In genomic region chrY:7697471-7697870, GRCh38 we compare ENCODE assay signal across 25 cellular contexts.
"Had no signal": no experiment of that assay in that cellular context is flagged by ENCODE, and none has a peak within 500 bp of the region (broad histone marks: within the 10 kb centered on the region; RNA-seq: fewer than 3 reads in every experiment).

No MANE protein-coding gene starts in this region.

- H3K9me3 Mint-ChIP-seq: dendritic cell treated with granulocyte-macrophage colony-stimulating factor and Interleukin-4, amounts not matched to agents 40 ng/mL and 50 ng/mL, for 4 days; effector memory CD8-positive, alpha-beta T cell; endodermal cell; mesothelial cell of epicardium; naive B cell had no signal

- H3K27me3 ChIP-seq: colonic mucosa, esophagus squamous epithelium, gastrocnemius medialis, heart right ventricle, left lung had no signal

- H3K4me1 ChIP-seq: colonic mucosa, esophagus squamous epithelium, gastrocnemius medialis, heart right ventricle, left lung, lower lobe of right lung had no signal

- H3K4me3 ChIP-seq: colonic mucosa, esophagus squamous epithelium, gastrocnemius medialis, heart right ventricle, left lung, lower lobe of right lung, mucosa of descending colon had no signal

- ATAC-seq: effector memory CD8-positive, alpha-beta T cell; esophagus mucosa; gastrocnemius medialis; heart right ventricle; left cardiac atrium; left lung; left ventricle myocardium superior; lower lobe of right lung; mucosa of descending colon had no signal

- H3K4me3 Mint-ChIP-seq: dendritic cell treated with granulocyte-macrophage colony-stimulating factor and Interleukin-4, amounts not matched to agents 40 ng/mL and 50 ng/mL, for 4 days; effector memory CD8-positive, alpha-beta T cell; endodermal cell; mesothelial cell of epicardium; naive B cell had no signal

- H3K36me3 Mint-ChIP-seq: mesothelial cell of epicardium, naive B cell had no signal

- DNase-seq: colonic mucosa; cortex of kidney; effector CD8-positive, alpha-beta T cell; effector memory CD8-positive, alpha-beta T cell; endodermal cell; erythroblast; esophagus squamous epithelium; foreskin fibroblast; foreskin melanocyte; gastrocnemius medialis; glutamatergic neuron; head of caudate nucleus; heart right ventricle; hippocampal formation; left cardiac atrium; left lung; left ventricle myocardium superior; lower lobe of right lung; mesenchymal stem cell; mucosa of descending colon; naive B cell had no signal

- H3K36me3 ChIP-seq: colonic mucosa, esophagus squamous epithelium, gastrocnemius medialis, heart right ventricle, left lung, lower lobe of right lung had no signal

- H3K9me3 ChIP-seq: colonic mucosa, esophagus squamous epithelium, gastrocnemius medialis, heart right ventricle, left lung, lower lobe of right lung, mucosa of descending colon had no signal

- H3K27me3 Mint-ChIP-seq: effector memory CD8-positive, alpha-beta T cell had no signal

- H3K27ac Mint-ChIP-seq: dendritic cell treated with granulocyte-macrophage colony-stimulating factor and Interleukin-4, amounts not matched to agents 40 ng/mL and 50 ng/mL, for 4 days; effector memory CD8-positive, alpha-beta T cell; endodermal cell; mesothelial cell of epicardium; naive B cell had no signal

- H3K27ac ChIP-seq: colonic mucosa, epithelial cell of prostate, esophagus squamous epithelium, gastrocnemius medialis, heart right ventricle, left lung, lower lobe of right lung had no signal

- H3K4me1 Mint-ChIP-seq: endodermal cell, mesothelial cell of epicardium, naive B cell had no signal
